13 cellular contexts compared by ENCODE assay signal in the genomic region with DNA sequence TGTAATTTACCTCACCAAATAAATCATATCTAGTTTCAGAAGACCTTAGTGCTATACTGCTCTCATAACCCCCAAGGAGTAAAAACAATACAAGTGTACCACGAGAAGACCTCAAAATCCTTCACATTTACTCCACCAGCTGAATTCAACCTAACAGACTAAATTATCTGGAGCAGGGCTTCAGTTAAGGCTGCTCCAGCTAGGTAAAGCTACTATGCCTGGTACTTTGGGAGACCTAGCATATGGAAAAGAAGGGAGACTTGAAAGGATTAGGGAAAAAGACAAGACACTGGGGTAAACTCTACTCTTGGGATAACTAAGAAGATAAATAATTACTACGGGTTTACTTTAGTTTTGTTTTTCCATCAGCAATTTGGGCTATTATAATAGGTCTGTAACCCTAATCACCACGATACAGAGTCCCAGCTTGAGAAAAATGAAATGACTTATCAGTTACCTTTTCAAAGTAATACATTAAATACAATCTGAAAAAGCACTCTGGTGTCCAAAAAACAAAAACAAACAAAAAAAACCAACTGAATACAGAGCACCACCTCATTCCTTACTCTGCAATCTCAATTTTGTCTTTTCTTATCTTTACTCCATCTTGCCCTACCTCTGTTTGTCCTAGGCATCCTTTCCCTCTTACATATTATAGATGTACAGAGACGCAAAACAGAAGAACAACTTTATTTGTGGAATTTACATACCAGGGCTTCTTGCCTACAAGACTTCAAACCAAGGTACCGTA. TPM values are rescaled to one million over a fixed set of nuclear protein-coding genes. Genes with fewer than 3 reads are reported as not detected.
DNase-seq lines count a peak whose midpoint lies in the region; ATAC-seq, FAIRE-seq and TF ChIP-seq lines count a peak whose summit lies in the region.
"Had no signal": no experiment of that assay in that cellular context is flagged by ENCODE, and none has a peak within 500 bp of the region (broad histone marks: within the 10 kb centered on the region; RNA-seq: fewer than 3 reads in every experiment).

No MANE protein-coding gene starts in this region.

- peak overlapping the region; percentile 70 for H3K27ac Mint-ChIP-seq in activated naive CD4-positive, alpha-beta T cell treated with anti-CD3 and anti-CD28 coated beads for 36 hours

- BruUV-seq in OCI-LY7 (replicated peaks; lab: Mats Ljungman, UMichigan) = TSS peak; percentile 62

- H3K9me3 ChIP-seq in OCI-LY7 (ENCODE audit: low read length) (no peaks in the 10 kb centered on the region), endocrine pancreas (ENCODE audit: control insufficient read depth, low read length) (no peaks in the 10 kb centered on the region)
- H3K9me3 ChIP-seq: psoas muscle had no signal

- H3K9me3 Mint-ChIP-seq in activated naive CD4-positive, alpha-beta T cell treated with anti-CD3 and anti-CD28 coated beads for 36 hours = no peaks in the 10 kb centered on the region

- H3K36me3 Mint-ChIP-seq in activated naive CD4-positive, alpha-beta T cell treated with anti-CD3 and anti-CD28 coated beads for 36 hours (ENCODE audit: low read depth) = peaks cover 2% of the 10 kb centered on the region

- H3K4me2 ChIP-seq in OCI-LY7 (ENCODE audit: low read length) = peak overlapping the region; percentile 85

- TF ChIP-seq CTCF in OCI-LY7 (conservative IDR thresholded peaks at IDR 0.05; ENCODE audit: low read length) = no peak

- no peak for ATAC-seq in GM18870 (IDR thresholded peaks at IDR 0.05; ENCODE audit: unreplicated experiment)
- ATAC-seq: psoas muscle had no signal

- no peak for FAIRE-seq in frontal cortex (lab: Jason Lieb, UNC)

- POLR2A ChIA-PET in OCI-LY7 (lab: Charles Lee) = interaction anchor here (0.7 to 1.1 kb wide), 3 partner anchors 15 to 35 kb away, joined by 3 to 5 read pairs (median 3); partner anchors contain the start of gene TTC8

- peaks cover 18% of the 10 kb centered on the region for H3K4me1 Mint-ChIP-seq in activated naive CD4-positive, alpha-beta T cell treated with anti-CD3 and anti-CD28 coated beads for 36 hours (ENCODE audit: low read depth)

- H3K9ac ChIP-seq in endocrine pancreas (ENCODE audit: control insufficient read depth, insufficient read depth, low read length) = peak overlapping the region; percentile 30

- no peak overlapping the region for H2AFZ ChIP-seq in OCI-LY7 (ENCODE audit: low read length)

- H3K4me3 ChIP-seq in OCI-LY7 (ENCODE audit: low read depth, low read length, poor library complexity, severe bottlenecking) (no peak overlapping the region), endocrine pancreas (ENCODE audit: control insufficient read depth, insufficient read depth, low read length) (peak overlapping the region; percentile 95)
- H3K4me3 ChIP-seq: psoas muscle had no signal

- DNase-seq in activated naive CD4-positive, alpha-beta T cell treated with anti-CD3 and anti-CD28 coated beads for 36 hours = no peak
- no peak for DNase-seq in activated naive CD4-positive, alpha-beta T cell treated with anti-CD3 and anti-CD28 coated beads, Interleukin-2, amount 50 U/mL, for 16 hours
- DNase-seq in OCI-LY7 (ENCODE audit: low spot score) = no peak
- peak; percentile 35 for DNase-seq in superior temporal gyrus (ENCODE audit: extremely low spot score)
- no peak for DNase-seq in frontal cortex (ENCODE audit: low spot score in 2 of 2)
- DNase-seq in COLO829 (ENCODE audit: low spot score) = no peak
- DNase-seq: Kasumi-1; mesendoderm; NCI-H2029 treated with DMSO at 0.1 percent for 48 hours; psoas muscle; stimulated activated naive CD4-positive, alpha-beta T cell had no signal

- H3K9me2 ChIP-seq in OCI-LY7 (ENCODE audit: insufficient read depth, low read length) = no peaks in the 10 kb centered on the region

- H3K36me3 ChIP-seq in OCI-LY7 (ENCODE audit: insufficient read depth, low read length) (no peaks in the 10 kb centered on the region), endocrine pancreas (ENCODE audit: control insufficient read depth, insufficient read depth, low read length) (no peaks in the 10 kb centered on the region)

- CTCF ChIA-PET in activated naive CD4-positive, alpha-beta T cell treated with anti-CD3 and anti-CD28 coated beads for 36 hours (lab: Charles Lee) = interaction anchor here (0.5 to 0.7 kb wide), 2 partner anchors 71 to 120 kb away, joined by 3 read pairs; no protein-coding TSS in a partner anchor
- CTCF ChIA-PET in OCI-LY7 (lab: Charles Lee; ENCODE audit: unreplicated experiment) = no interaction called here

- H3K27ac ChIP-seq in OCI-LY7 (ENCODE audit: low read depth, low read length, poor library complexity, severe bottlenecking) = no peak overlapping the region
- H3K27ac ChIP-seq: psoas muscle had no signal

- intact Hi-C loops in activated naive CD4-positive, alpha-beta T cell treated with anti-CD3 and anti-CD28 coated beads for 36 hours (cut with micrococcal nuclease) = loop anchor here (2.0 to 10.0 kb wide), 7 partner anchors 192 to 1162 kb away; partner anchors contain the start of genes EFCAB11, FOXN3 and GPR65
- intact Hi-C loops in OCI-LY7 (cut with micrococcal nuclease; ENCODE audit: unreplicated experiment) = loop anchor here (10.0 kb wide), 1 partner anchor 786 kb away; the partner anchor contains the start of gene GPR65

- no peaks in the 10 kb centered on the region for H3K79me2 ChIP-seq in OCI-LY7 (ENCODE audit: insufficient read depth, low read depth, low read length)

- H3K4me1 ChIP-seq in OCI-LY7 (ENCODE audit: insufficient read depth, low read length, poor library complexity, severe bottlenecking) = peaks cover 14% of the 10 kb centered on the region
- H3K4me1 ChIP-seq in endocrine pancreas (ENCODE audit: control insufficient read depth, insufficient read depth, low read length) = peaks cover 7% of the 10 kb centered on the region
- H3K4me1 ChIP-seq: psoas muscle had no signal

- H3K27me3 Mint-ChIP-seq in activated naive CD4-positive, alpha-beta T cell treated with anti-CD3 and anti-CD28 coated beads for 36 hours (ENCODE audit: low read depth) = no peaks in the 10 kb centered on the region

- H3K27me3 ChIP-seq in endocrine pancreas (ENCODE audit: control insufficient read depth, insufficient read depth, low read length) = no peaks in the 10 kb centered on the region

- H4K20me1 ChIP-seq in OCI-LY7 (ENCODE audit: insufficient read depth, low read length) = no peaks in the 10 kb centered on the region

- peak overlapping the region; percentile 88 for H3K4me3 Mint-ChIP-seq in activated naive CD4-positive, alpha-beta T cell treated with anti-CD3 and anti-CD28 coated beads for 36 hours

RNA-seq across cellular contexts. Expression of gene EML5, which starts 2.1 kb away (rescaled TPM):
- 1 to 10 TPM; 3.7 to 3.8 TPM for total RNA-seq in activated naive CD4-positive, alpha-beta T cell treated with anti-CD3 and anti-CD28 coated beads for 36 hours
- 1.8 and 2.1 TPM in 2 replicates for total RNA-seq in OCI-LY7 (2014; rRNA removed; shearing (Covaris generic))
- total RNA-seq in OCI-LY7 (2022) (5.2 and 5.6 TPM in 2 replicates), frontal cortex (32.6 TPM)

RNA-seq across cellular contexts. Expression of gene TTC8, which starts 33.8 kb away (rescaled TPM):
- 1 to 10 TPM; 1.8 to 1.9 TPM for total RNA-seq in activated naive CD4-positive, alpha-beta T cell treated with anti-CD3 and anti-CD28 coated beads for 36 hours
- total RNA-seq in OCI-LY7 (2014; rRNA removed; shearing (Covaris generic)) = 2.7 and 3.0 TPM in 2 replicates
- total RNA-seq in OCI-LY7 (2022) (8.2 and 9.4 TPM in 2 replicates), frontal cortex (9.4 TPM)
